8 cellular contexts compared by ENCODE assay signal in genomic region chr7:45663167-45663921, GRCh38.
DNase-seq lines count a peak whose midpoint lies in the region; ATAC-seq, FAIRE-seq and TF ChIP-seq lines count a peak whose summit lies in the region.

No MANE protein-coding gene starts in this region.

- TF ChIP-seq POLR2A in A549 (IDR thresholded peaks at IDR 0.05; ENCODE audit: low read length) (no peak), testis (IDR thresholded peaks at IDR 0.05) (no peak)

- in situ Hi-C loops in GM13977 (cut with MboI; ENCODE audit: low pct_unique_long_range_greater_than_20kb, low sequenced_read_pairs, unreplicated experiment): loop anchor here (25.0 kb wide), 1 partner anchor 199 kb away; the partner anchor contains the start of gene CCDC201

- WGBS in A549 (ENCODE audit: missing lambda C conversion rate): 42% methylated on average over 14 of the region's 20 CpGs
- WGBS in testis, 2 donors: 84 to 89% methylated on average over 13 to 20 of the region's 20 CpGs

- DNase-seq in A549 (ENCODE audit: low read depth in 1 of 2, low spot score in 1 of 2): peak in 1 of 2 experiments; percentile 7
- peak; percentile 45 for DNase-seq in GM13977 (ENCODE audit: low spot score)
- no peak for DNase-seq in WERI-Rb-1
- DNase-seq in cardiac septum (ENCODE audit: low spot score): peak; percentile 59
- DNase-seq in testis: peak; percentile 16
- no peak for DNase-seq in NCI-H1092 treated with DMSO at 0.1 percent for 48 hours (lab: John Stamatoyannopoulos, UW)
- no peak for DNase-seq in NCI-H2081 (lab: John Stamatoyannopoulos, UW)

- ATAC-seq in A549 (peak in 1 of 2 experiments; percentile 84; a peak in 3 of 6 replicates), GM21423 (IDR thresholded peaks at IDR 0.05; ENCODE audit: unreplicated experiment) (no peak)

- TF ChIP-seq EP300 in A549 (IDR thresholded peaks at IDR 0.05): no peak

- H3K36me3 ChIP-seq in WERI-Rb-1: no peaks in the 10 kb centered on the region
- H3K36me3 ChIP-seq in testis (ENCODE audit: low read depth, missing control alignments): no peaks in the 10 kb centered on the region

- FAIRE-seq in A549 (lab: Jason Lieb, UNC): no peak

- intact Hi-C loops in cardiac septum (cut with DNase I): no loop called here
- intact Hi-C loops in testis (cut with DNase I; ENCODE audit: low total_unique reads): no loop called here

- H3K4me1 ChIP-seq in A549 (no peaks in the 10 kb centered on the region), testis (no peaks in the 10 kb centered on the region)

- H3K4me3 ChIP-seq in A549 (no peak overlapping the region), WERI-Rb-1 (ENCODE audit: low read depth, low read length) (no peak overlapping the region), testis (no peak overlapping the region)

- H3K27me3 ChIP-seq in WERI-Rb-1 (ENCODE audit: insufficient read depth, low read depth, severe bottlenecking) (no peaks in the 10 kb centered on the region), testis (no peaks in the 10 kb centered on the region)

- H3K9me3 ChIP-seq in A549 (no peaks in the 10 kb centered on the region), WERI-Rb-1 (ENCODE audit: severe bottlenecking) (no peaks in the 10 kb centered on the region), testis (no peaks in the 10 kb centered on the region)

- no peak overlapping the region for H3K27ac ChIP-seq in A549
- H3K27ac ChIP-seq in WERI-Rb-1: no peak overlapping the region
- no peak overlapping the region for H3K27ac ChIP-seq in testis

- H3K4me2 ChIP-seq in A549: no peak overlapping the region

- CTCF ChIA-PET in A549 (lab: Yijun Ruan, JAX): interaction anchor here (0.5 to 2.3 kb wide), 14 partner anchors 9 to 537 kb away, joined by 3 to 9 read pairs (median 4); no protein-coding TSS in a partner anchor

- POLR2A ChIA-PET in A549 (lab: Yijun Ruan, JAX): no interaction called here

- peak; percentile 43 to 63; a peak in 4 of 5 replicates for TF ChIP-seq RAD21 in A549 (conservative IDR thresholded peaks at IDR 0.05 in 1 of 2, IDR thresholded peaks at IDR 0.05 in 1 of 2)

- TF ChIP-seq CTCF in A549 (IDR thresholded peaks at IDR 0.05) (peak; percentile 40), GM13977 (IDR thresholded peaks at IDR 0.05; ENCODE audit: extremely low read depth, insufficient read depth, missing control alignments) (peak; percentile 92), WERI-Rb-1 (IDR thresholded peaks at IDR 0.05; ENCODE audit: low read depth, low read length) (peak; percentile 80), testis (IDR thresholded peaks at IDR 0.05) (peak in 1 of 3 experiments; percentile 34)

TF ChIP-seq in A549, 52 proteins besides CTCF, POLR2A, EP300 and RAD21:
- no peak for TF ChIP-seq SMC3 (IDR thresholded peaks at IDR 0.05)
- TF ChIP-seq GATA3 (IDR thresholded peaks at IDR 0.05; ENCODE audit: borderline replicate concordance): no peak
- TF ChIP-seq RCOR1 (IDR thresholded peaks at IDR 0.05; ENCODE audit: low read depth, low read length): no peak
- TF ChIP-seq RFX5 (IDR thresholded peaks at IDR 0.05): no peak
- TF ChIP-seq TP53 (CRISPR knock-in tag; IDR thresholded peaks at IDR 0.05): no peak
- TF ChIP-seq HOXB5 (CRISPR knock-in tag; IDR thresholded peaks at IDR 0.05): no peak
- no peak for TF ChIP-seq TFCP2L1 (CRISPR knock-in tag; IDR thresholded peaks at IDR 0.05)
- TF ChIP-seq EHMT2 (IDR thresholded peaks at IDR 0.05; ENCODE audit: low read depth): no peak
- TF ChIP-seq, protein P1, sequence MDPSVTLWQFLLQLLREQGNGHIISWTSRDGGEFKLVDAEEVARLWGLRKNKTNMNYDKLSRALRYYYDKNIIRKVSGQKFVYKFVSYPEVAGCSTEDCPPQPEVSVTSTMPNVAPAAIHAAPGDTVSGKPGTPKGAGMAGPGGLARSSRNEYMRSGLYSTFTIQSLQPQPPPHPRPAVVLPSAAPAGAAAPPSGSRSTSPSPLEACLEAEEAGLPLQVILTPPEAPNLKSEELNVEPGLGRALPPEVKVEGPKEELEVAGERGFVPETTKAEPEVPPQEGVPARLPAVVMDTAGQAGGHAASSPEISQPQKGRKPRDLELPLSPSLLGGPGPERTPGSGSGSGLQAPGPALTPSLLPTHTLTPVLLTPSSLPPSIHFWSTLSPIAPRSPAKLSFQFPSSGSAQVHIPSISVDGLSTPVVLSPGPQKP (IDR thresholded peaks at IDR 0.05; ENCODE audit: low read depth, low read length): no peak
- no peak for TF ChIP-seq PBX3 (IDR thresholded peaks at IDR 0.05)
- no peak for TF ChIP-seq ESRRA (IDR thresholded peaks at IDR 0.05; ENCODE audit: borderline replicate concordance, low read length)
- no peak for TF ChIP-seq KDM5A (IDR thresholded peaks at IDR 0.05)
- no peak for TF ChIP-seq HOXB13 (CRISPR knock-in tag; IDR thresholded peaks at IDR 0.05; ENCODE audit: low read depth)
- TF ChIP-seq JUN (IDR thresholded peaks at IDR 0.05): no peak
- TF ChIP-seq NR3C1 (IDR thresholded peaks at IDR 0.05): no peak
- TF ChIP-seq EHF (CRISPR knock-in tag; IDR thresholded peaks at IDR 0.05): no peak
- no peak for TF ChIP-seq HOXA7 (CRISPR knock-in tag; IDR thresholded peaks at IDR 0.05)

Comparison
In these comparisons a context has a peak if more than half of its experiments do, and no peak if none do; other contexts are left out.
1. DNase-seq: peak in GM13977 (single experiment), cardiac septum (single experiment) and testis (single experiment); none in WERI-Rb-1 (single experiment), NCI-H1092 treated with DMSO at 0.1 percent for 48 hours (single experiment) and NCI-H2081 (0 of 2).